In the genomic region with DNA sequence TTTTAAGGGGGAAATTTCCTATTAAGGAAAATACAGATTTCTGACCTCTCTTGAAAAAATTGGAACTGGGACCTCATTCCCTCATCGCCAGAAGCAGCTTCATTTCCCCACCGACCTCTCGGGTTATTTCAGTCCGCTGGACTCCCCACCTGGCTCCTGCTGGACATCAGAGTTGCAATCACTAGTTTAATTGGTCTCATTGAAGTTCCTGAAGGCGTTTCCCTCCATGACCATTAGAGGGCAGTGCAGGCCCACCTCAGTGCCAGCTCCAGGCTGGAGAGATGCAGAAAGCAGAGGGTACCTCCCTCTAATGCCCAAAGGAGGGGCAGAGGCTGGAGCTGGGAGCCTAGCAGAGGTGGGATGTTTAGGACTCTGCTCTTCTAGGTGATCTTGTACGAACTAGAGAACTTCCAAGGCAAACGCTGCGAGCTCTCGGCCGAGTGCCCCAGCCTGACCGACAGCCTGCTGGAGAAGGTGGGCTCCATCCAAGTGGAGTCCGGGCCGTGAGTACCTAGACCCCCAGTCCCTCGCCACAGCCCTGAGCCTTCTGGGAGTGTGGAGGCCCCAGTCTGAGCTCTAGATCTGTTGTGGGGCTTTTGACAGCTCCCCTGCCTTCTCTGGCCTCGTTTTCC, we compare ENCODE assay signal across 1 cellular context.
A peak's percentile ranks its signal among the peaks of the same experiment; 100 is the strongest.
TF ChIP-seq lines count a peak whose summit lies in the region.

No MANE protein-coding gene starts in this region.

TF ChIP-seq in HepG2, 621 proteins besides CTCF, POLR2A, EP300 and RAD21 (continued from another document):
- TF ChIP-seq, protein P1, sequence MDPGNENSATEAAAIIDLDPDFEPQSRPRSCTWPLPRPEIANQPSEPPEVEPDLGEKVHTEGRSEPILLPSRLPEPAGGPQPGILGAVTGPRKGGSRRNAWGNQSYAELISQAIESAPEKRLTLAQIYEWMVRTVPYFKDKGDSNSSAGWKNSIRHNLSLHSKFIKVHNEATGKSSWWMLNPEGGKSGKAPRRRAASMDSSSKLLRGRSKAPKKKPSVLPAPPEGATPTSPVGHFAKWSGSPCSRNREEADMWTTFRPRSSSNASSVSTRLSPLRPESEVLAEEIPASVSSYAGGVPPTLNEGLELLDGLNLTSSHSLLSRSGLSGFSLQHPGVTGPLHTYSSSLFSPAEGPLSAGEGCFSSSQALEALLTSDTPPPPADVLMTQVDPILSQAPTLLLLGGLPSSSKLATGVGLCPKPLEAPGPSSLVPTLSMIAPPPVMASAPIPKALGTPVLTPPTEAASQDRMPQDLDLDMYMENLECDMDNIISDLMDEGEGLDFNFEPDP (CRISPR knock-in tag; conservative IDR thresholded peaks at IDR 0.05), result no peak
- TF ChIP-seq, protein P2, sequence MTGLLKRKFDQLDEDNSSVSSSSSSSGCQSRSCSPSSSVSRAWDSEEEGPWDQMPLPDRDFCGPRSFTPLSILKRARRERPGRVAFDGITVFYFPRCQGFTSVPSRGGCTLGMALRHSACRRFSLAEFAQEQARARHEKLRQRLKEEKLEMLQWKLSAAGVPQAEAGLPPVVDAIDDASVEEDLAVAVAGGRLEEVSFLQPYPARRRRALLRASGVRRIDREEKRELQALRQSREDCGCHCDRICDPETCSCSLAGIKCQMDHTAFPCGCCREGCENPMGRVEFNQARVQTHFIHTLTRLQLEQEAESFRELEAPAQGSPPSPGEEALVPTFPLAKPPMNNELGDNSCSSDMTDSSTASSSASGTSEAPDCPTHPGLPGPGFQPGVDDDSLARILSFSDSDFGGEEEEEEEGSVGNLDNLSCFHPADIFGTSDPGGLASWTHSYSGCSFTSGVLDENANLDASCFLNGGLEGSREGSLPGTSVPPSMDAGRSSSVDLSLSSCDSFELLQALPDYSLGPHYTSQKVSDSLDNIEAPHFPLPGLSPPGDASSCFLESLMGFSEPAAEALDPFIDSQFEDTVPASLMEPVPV (CRISPR knock-in tag; IDR thresholded peaks at IDR 0.05), result no peak
- TF ChIP-seq HCFC1 (IDR thresholded peaks at IDR 0.05; ENCODE audit: low read depth, low read length) (no peak), BHLHE40 (IDR thresholded peaks at IDR 0.05; ENCODE audit: low read length) (0 out of 2 replicates have a peak, but pooled peaks have one; percentile 14), HDAC1 (CRISPR knock-in tag; IDR thresholded peaks at IDR 0.05) (no peak), ZNF598 (CRISPR knock-in tag; IDR thresholded peaks at IDR 0.05; ENCODE audit: borderline replicate concordance) (no peak), ZNF460 (CRISPR knock-in tag; IDR thresholded peaks at IDR 0.05; ENCODE audit: borderline replicate concordance) (no peak), PAX8 (CRISPR knock-in tag; IDR thresholded peaks at IDR 0.05; ENCODE audit: borderline replicate concordance) (no peak), SMC3 (IDR thresholded peaks at IDR 0.05; ENCODE audit: low read length) (peak; percentile 57), SALL2 (CRISPR knock-in tag; IDR thresholded peaks at IDR 0.05) (no peak), ZNF672 (CRISPR knock-in tag; IDR thresholded peaks at IDR 0.05) (no peak), XRCC5 (optimal IDR thresholded peaks at IDR 0.05; ENCODE audit: low read length) (peak; percentile 59), ZNF549 (CRISPR knock-in tag; IDR thresholded peaks at IDR 0.05) (0 out of 2 replicates have a peak, but pooled peaks have one; percentile 27), ZNF615 (CRISPR knock-in tag; IDR thresholded peaks at IDR 0.05; ENCODE audit: borderline replicate concordance) (no peak), RXRB (CRISPR knock-in tag; IDR thresholded peaks at IDR 0.05; ENCODE audit: borderline replicate concordance) (no peak), RFXANK (CRISPR knock-in tag; IDR thresholded peaks at IDR 0.05) (no peak), ARNTL (CRISPR knock-in tag; IDR thresholded peaks at IDR 0.05) (no peak), ZIK1 (CRISPR knock-in tag; IDR thresholded peaks at IDR 0.05; ENCODE audit: borderline replicate concordance, low read depth) (no peak), KDM2A (CRISPR knock-in tag; IDR thresholded peaks at IDR 0.05; ENCODE audit: borderline replicate concordance, low read depth) (peak; percentile 39; the same call in 1 of the 2 replicates), KDM3A (CRISPR knock-in tag; IDR thresholded peaks at IDR 0.05; ENCODE audit: low read depth) (no peak), NR1H2 (CRISPR knock-in tag; IDR thresholded peaks at IDR 0.05; ENCODE audit: borderline replicate concordance, low read depth) (no peak), RXRA (CRISPR knock-in tag; IDR thresholded peaks at IDR 0.05) (0 out of 2 replicates have a peak, but pooled peaks have one; percentile 13), ZNF30 (CRISPR knock-in tag; IDR thresholded peaks at IDR 0.05) (no peak), KLF16 (CRISPR knock-in tag; IDR thresholded peaks at IDR 0.05) (no peak), ZNF550 (CRISPR knock-in tag; IDR thresholded peaks at IDR 0.05; ENCODE audit: borderline replicate concordance) (no peak)
- TF ChIP-seq, protein P3, sequence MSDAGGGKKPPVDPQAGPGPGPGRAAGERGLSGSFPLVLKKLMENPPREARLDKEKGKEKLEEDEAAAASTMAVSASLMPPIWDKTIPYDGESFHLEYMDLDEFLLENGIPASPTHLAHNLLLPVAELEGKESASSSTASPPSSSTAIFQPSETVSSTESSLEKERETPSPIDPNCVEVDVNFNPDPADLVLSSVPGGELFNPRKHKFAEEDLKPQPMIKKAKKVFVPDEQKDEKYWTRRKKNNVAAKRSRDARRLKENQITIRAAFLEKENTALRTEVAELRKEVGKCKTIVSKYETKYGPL (CRISPR knock-in tag; IDR thresholded peaks at IDR 0.05), result no peak
- TF ChIP-seq, protein P4, sequence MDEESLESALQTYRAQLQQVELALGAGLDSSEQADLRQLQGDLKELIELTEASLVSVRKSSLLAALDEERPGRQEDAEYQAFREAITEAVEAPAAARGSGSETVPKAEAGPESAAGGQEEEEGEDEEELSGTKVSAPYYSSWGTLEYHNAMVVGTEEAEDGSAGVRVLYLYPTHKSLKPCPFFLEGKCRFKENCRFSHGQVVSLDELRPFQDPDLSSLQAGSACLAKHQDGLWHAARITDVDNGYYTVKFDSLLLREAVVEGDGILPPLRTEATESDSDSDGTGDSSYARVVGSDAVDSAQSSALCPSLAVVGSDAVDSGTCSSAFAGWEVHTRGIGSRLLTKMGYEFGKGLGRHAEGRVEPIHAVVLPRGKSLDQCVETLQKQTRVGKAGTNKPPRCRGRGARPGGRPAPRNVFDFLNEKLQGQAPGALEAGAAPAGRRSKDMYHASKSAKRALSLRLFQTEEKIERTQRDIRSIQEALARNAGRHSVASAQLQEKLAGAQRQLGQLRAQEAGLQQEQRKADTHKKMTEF (CRISPR knock-in tag; IDR thresholded peaks at IDR 0.05), result no peak
- TF ChIP-seq, protein P5, sequence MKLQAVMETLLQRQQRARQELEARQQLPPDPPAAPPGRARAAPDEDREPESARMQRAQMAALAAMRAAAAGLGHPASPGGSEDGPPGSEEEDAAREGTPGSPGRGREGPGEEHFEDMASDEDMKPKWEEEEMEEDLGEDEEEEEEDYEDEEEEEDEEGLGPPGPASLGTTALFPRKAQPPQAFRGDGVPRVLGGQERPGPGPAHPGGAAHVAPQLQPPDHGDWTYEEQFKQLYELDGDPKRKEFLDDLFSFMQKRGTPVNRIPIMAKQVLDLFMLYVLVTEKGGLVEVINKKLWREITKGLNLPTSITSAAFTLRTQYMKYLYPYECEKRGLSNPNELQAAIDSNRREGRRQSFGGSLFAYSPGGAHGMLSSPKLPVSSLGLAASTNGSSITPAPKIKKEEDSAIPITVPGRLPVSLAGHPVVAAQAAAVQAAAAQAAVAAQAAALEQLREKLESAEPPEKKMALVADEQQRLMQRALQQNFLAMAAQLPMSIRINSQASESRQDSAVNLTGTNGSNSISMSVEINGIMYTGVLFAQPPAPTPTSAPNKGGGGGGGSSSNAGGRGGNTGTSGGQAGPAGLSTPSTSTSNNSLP (IDR thresholded peaks at IDR 0.05; ENCODE audit: low read depth, low read length), result peak; percentile 27; the same call in 1 of the 2 replicates
- TF ChIP-seq, protein P6, sequence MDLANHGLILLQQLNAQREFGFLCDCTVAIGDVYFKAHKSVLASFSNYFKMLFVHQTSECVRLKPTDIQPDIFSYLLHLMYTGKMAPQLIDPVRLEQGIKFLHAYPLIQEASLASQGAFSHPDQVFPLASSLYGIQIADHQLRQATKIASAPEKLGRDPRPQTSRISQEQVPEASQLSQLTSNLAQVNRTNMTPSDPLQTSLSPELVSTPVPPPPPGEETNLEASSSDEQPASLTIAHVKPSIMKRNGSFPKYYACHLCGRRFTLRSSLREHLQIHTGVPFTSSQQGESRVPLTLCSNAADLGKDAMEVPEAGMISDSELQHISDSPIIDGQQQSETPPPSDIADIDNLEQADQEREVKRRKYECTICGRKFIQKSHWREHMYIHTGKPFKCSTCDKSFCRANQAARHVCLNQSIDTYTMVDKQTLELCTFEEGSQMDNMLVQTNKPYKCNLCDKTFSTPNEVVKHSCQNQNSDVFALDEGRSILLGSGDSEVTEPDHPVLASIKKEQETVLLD (CRISPR knock-in tag; IDR thresholded peaks at IDR 0.05; ENCODE audit: low read depth), result no peak
- TF ChIP-seq, protein P7, sequence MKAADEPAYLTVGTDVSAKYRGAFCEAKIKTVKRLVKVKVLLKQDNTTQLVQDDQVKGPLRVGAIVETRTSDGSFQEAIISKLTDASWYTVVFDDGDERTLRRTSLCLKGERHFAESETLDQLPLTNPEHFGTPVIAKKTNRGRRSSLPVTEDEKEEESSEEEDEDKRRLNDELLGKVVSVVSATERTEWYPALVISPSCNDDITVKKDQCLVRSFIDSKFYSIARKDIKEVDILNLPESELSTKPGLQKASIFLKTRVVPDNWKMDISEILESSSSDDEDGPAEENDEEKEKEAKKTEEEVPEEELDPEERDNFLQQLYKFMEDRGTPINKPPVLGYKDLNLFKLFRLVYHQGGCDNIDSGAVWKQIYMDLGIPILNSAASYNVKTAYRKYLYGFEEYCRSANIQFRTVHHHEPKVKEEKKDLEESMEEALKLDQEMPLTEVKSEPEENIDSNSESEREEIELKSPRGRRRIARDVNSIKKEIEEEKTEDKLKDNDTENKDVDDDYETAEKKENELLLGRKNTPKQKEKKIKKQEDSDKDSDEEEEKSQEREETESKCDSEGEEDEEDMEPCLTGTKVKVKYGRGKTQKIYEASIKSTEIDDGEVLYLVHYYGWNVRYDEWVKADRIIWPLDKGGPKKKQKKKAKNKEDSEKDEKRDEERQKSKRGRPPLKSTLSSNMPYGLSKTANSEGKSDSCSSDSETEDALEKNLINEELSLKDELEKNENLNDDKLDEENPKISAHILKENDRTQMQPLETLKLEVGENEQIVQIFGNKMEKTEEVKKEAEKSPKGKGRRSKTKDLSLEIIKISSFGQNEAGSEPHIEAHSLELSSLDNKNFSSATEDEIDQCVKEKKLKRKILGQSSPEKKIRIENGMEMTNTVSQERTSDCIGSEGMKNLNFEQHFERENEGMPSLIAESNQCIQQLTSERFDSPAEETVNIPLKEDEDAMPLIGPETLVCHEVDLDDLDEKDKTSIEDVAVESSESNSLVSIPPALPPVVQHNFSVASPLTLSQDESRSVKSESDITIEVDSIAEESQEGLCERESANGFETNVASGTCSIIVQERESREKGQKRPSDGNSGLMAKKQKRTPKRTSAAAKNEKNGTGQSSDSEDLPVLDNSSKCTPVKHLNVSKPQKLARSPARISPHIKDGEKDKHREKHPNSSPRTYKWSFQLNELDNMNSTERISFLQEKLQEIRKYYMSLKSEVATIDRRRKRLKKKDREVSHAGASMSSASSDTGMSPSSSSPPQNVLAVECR (CRISPR knock-in tag; IDR thresholded peaks at IDR 0.05; ENCODE audit: borderline replicate concordance), result no peak
- TF ChIP-seq, protein P8, sequence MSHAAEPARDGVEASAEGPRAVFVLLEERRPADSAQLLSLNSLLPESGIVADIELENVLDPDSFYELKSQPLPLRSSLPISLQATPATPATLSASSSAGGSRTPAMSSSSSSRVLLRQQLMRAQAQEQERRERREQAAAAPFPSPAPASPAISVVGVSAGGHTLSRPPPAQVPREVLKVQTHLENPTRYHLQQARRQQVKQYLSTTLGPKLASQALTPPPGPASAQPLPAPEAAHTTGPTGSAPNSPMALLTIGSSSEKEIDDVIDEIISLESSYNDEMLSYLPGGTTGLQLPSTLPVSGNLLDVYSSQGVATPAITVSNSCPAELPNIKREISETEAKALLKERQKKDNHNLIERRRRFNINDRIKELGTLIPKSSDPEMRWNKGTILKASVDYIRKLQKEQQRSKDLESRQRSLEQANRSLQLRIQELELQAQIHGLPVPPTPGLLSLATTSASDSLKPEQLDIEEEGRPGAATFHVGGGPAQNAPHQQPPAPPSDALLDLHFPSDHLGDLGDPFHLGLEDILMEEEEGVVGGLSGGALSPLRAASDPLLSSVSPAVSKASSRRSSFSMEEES (CRISPR knock-in tag; IDR thresholded peaks at IDR 0.05), result 0 out of 2 replicates have a peak, but pooled peaks have one; percentile 32
- TF ChIP-seq, protein P9, sequence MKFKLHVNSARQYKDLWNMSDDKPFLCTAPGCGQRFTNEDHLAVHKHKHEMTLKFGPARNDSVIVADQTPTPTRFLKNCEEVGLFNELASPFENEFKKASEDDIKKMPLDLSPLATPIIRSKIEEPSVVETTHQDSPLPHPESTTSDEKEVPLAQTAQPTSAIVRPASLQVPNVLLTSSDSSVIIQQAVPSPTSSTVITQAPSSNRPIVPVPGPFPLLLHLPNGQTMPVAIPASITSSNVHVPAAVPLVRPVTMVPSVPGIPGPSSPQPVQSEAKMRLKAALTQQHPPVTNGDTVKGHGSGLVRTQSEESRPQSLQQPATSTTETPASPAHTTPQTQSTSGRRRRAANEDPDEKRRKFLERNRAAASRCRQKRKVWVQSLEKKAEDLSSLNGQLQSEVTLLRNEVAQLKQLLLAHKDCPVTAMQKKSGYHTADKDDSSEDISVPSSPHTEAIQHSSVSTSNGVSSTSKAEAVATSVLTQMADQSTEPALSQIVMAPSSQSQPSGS (CRISPR knock-in tag; IDR thresholded peaks at IDR 0.05), result no peak
- TF ChIP-seq, protein P10, sequence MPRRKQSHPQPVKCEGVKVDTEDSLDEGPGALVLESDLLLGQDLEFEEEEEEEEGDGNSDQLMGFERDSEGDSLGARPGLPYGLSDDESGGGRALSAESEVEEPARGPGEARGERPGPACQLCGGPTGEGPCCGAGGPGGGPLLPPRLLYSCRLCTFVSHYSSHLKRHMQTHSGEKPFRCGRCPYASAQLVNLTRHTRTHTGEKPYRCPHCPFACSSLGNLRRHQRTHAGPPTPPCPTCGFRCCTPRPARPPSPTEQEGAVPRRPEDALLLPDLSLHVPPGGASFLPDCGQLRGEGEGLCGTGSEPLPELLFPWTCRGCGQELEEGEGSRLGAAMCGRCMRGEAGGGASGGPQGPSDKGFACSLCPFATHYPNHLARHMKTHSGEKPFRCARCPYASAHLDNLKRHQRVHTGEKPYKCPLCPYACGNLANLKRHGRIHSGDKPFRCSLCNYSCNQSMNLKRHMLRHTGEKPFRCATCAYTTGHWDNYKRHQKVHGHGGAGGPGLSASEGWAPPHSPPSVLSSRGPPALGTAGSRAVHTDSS (CRISPR knock-in tag; conservative IDR thresholded peaks at IDR 0.05), result no peak
